In genomic region chr17:62616993-62617893, GRCh38 we compare ENCODE assay signal across 1 cellular context.
TF ChIP-seq lines count a peak whose summit lies in the region.

No MANE protein-coding gene starts in this region.

TF ChIP-seq in SK-N-SH treated with all-trans-retinoic acid at 6 μM for 48 hours, 23 proteins besides CTCF, POLR2A, EP300 and RAD21 (continued from another document):
- TF ChIP-seq TSHZ2 (CRISPR knock-in tag; IDR thresholded peaks at IDR 0.05) (no peak), ZFP30 (CRISPR knock-in tag; IDR thresholded peaks at IDR 0.05) (0 out of 2 replicates have a peak, but pooled peaks have one; percentile 27), ZC3H10 (CRISPR knock-in tag; IDR thresholded peaks at IDR 0.05) (no peak)
